13 cellular contexts compared by ENCODE assay signal in genomic region chr9:31908891-31909480, GRCh38.
A peak's percentile ranks its signal among the peaks of the same experiment; 100 is the strongest.
DNase-seq lines count a peak whose midpoint lies in the region; ATAC-seq and TF ChIP-seq lines count a peak whose summit lies in the region.
"Had no signal": no experiment of that assay in that cellular context is flagged by ENCODE, and none has a peak within 500 bp of the region (broad histone marks: within the 10 kb centered on the region; RNA-seq: fewer than 3 reads in every experiment).

No MANE protein-coding gene starts in this region.

- DNase-seq in RWPE2 (ENCODE audit: low spot score): no peak
- DNase-seq in ACHN: no peak
- DNase-seq in right atrium auricular region (ENCODE audit: low spot score): no peak
- no peak for DNase-seq in stimulated activated CD4-positive, alpha-beta T cell treated with anti-CD3 and anti-CD28 coated beads, Interleukin-2, amount 100 ng/mL, for 24 hours
- DNase-seq in activated T-cell treated with anti-CD3 and anti-CD28 coated beads, Interleukin-2, amount 50 U/mL, for 48 hours: no peak
- DNase-seq: CD4-positive, alpha-beta memory T cell; NCI-H2171; nucleus accumbens had no signal

- ATAC-seq in GM18502 (IDR thresholded peaks at IDR 0.05; ENCODE audit: poor library complexity, unreplicated experiment) (peak; percentile 60), HG03025 (IDR thresholded peaks at IDR 0.05; ENCODE audit: low FRiP score, unreplicated experiment) (peak; percentile 32), RWPE2 (ENCODE audit: low read depth) (peak; percentile 52; the same call in 2 of the 3 replicates)

- H3K36me3 ChIP-seq in RWPE2 (ENCODE audit: low read depth) (no peaks in the 10 kb centered on the region), right atrium auricular region (no peaks in the 10 kb centered on the region)
- H3K36me3 ChIP-seq: cardiac muscle cell, suprapubic skin had no signal

- TF ChIP-seq CTCF in 22Rv1 (IDR thresholded peaks at IDR 0.05) (no peak), RWPE2 (IDR thresholded peaks at IDR 0.05; ENCODE audit: poor library complexity, severe bottlenecking) (no peak), right atrium auricular region (IDR thresholded peaks at IDR 0.05) (no peak)

- no peaks in the 10 kb centered on the region for H3K9me3 ChIP-seq in RWPE2 (ENCODE audit: severe bottlenecking)
- no peaks in the 10 kb centered on the region for H3K9me3 ChIP-seq in right atrium auricular region
- H3K9me3 ChIP-seq: suprapubic skin had no signal

- H3K4me1 ChIP-seq in RWPE2 (ENCODE audit: insufficient read depth, poor library complexity, severe bottlenecking): peaks cover 15% of the 10 kb centered on the region
- no peaks in the 10 kb centered on the region for H3K4me1 ChIP-seq in right atrium auricular region
- H3K4me1 ChIP-seq: suprapubic skin had no signal

- H3K27ac ChIP-seq in 22Rv1: peak overlapping the region; percentile 59
- peak overlapping the region; percentile 38 for H3K27ac ChIP-seq in RWPE2 (ENCODE audit: poor library complexity, severe bottlenecking)
- H3K27ac ChIP-seq in right atrium auricular region: no peak overlapping the region
- H3K27ac ChIP-seq: cardiac muscle cell, suprapubic skin had no signal

- in situ Hi-C loops in ACHN (cut with HindIII; ENCODE audit: low pct_ligation_motif_present, low pct_unique_long_range_greater_than_20kb, low sequenced_read_pairs): no loop called here

- H3K4me3 ChIP-seq in RWPE2 (ENCODE audit: severe bottlenecking) (no peak overlapping the region), right atrium auricular region (no peak overlapping the region)
- H3K4me3 ChIP-seq: cardiac muscle cell, suprapubic skin had no signal

- H3K27me3 ChIP-seq in RWPE2 (ENCODE audit: insufficient read depth, poor library complexity, severe bottlenecking) (no peaks in the 10 kb centered on the region), right atrium auricular region (no peaks in the 10 kb centered on the region)
- H3K27me3 ChIP-seq: cardiac muscle cell, suprapubic skin had no signal

Comparison
In these comparisons a context has a peak if more than half of its experiments do, and no peak if none do; other contexts are left out.
1. H3K27ac ChIP-seq: peak in 22Rv1 (single experiment) and RWPE2 (single experiment); none in right atrium auricular region (0 of 2).
2. Peak in every context shown above with its lines, with median percentiles within 50 percentile points of each other: ATAC-seq.